ENCODE assay signal across 31 cellular contexts in genomic region chr17:1888741-1889140, GRCh38.
"Had no signal": no experiment of that assay in that cellular context is flagged by ENCODE, and none has a peak within 500 bp of the region (broad histone marks: within the 10 kb centered on the region; RNA-seq: fewer than 3 reads in every experiment).

No MANE protein-coding gene starts in this region.

- ATAC-seq: esophagus mucosa; gastrocnemius medialis; mucosa of descending colon; natural killer cell treated with Interleukin-12 subunit alpha and Interleukin-12 subunit beta and Interleukin-15 and Interleukin-18, amount 100 ng/mL, for 72 hours; sciatic nerve; stimulated activated naive CD8-positive, alpha-beta T cell treated with anti-CD3 and anti-CD28 coated beads, Interleukin-15, amount 100 ng/mL, for 72 hours had no signal

- H3K27me3 ChIP-seq: colonic mucosa, gastrocnemius medialis, hepatocyte, neural progenitor cell, suprapubic skin, transverse colon, vagina had no signal

- H3K4me3 ChIP-seq: colonic mucosa, gastrocnemius medialis, hepatocyte, mucosa of descending colon, neural progenitor cell, smooth muscle cell, suprapubic skin, transverse colon, vagina had no signal

- H3K4me1 ChIP-seq: colonic mucosa, gastrocnemius medialis, neural progenitor cell, suprapubic skin, transverse colon, vagina had no signal

- H3K27ac Mint-ChIP-seq: dendritic cell treated with granulocyte-macrophage colony-stimulating factor and Interleukin-4, amounts not matched to agents 40 ng/mL and 50 ng/mL, for 4 days; endodermal cell; mesothelial cell of epicardium; naive B cell; neural progenitor cell; stimulated activated naive CD8-positive, alpha-beta T cell treated with anti-CD3 and anti-CD28 coated beads, Interleukin-15, amount 100 ng/mL, for 72 hours had no signal

- H3K4me1 Mint-ChIP-seq: mesothelial cell of epicardium; naive B cell; neural progenitor cell; stimulated activated naive CD8-positive, alpha-beta T cell treated with anti-CD3 and anti-CD28 coated beads, Interleukin-15, amount 100 ng/mL, for 72 hours had no signal

- DNase-seq: colonic mucosa; effector CD8-positive, alpha-beta T cell; endodermal cell; foreskin fibroblast; gastrocnemius medialis; head of caudate nucleus; immature natural killer cell; islet precursor cell; kidney glomerular epithelial cell; mesenchymal stem cell; mucosa of descending colon; naive B cell; retina; stimulated activated CD4-positive, alpha-beta T cell treated with anti-CD3 and anti-CD28 coated beads, Interleukin-12 subunit alpha, Interleukin-12 subunit beta, amount 100 ng/mL, for 4 hours; stimulated activated CD4-positive, alpha-beta T cell treated with anti-CD3 and anti-CD28 coated beads, Interleukin-1b, Interleukin-23, amount 100 ng/mL, for 48 hours; stimulated activated CD4-positive, alpha-beta T cell treated with anti-CD3 and anti-CD28 coated beads, Interleukin-4, amount 100 ng/mL, for 1 hour; stimulated activated CD8-positive, alpha-beta memory T cell treated with anti-CD3 and anti-CD28 coated beads, Interleukin-4, amount 100 ng/mL, for 48 hours; stimulated activated naive CD4-positive, alpha-beta T cell; stimulated activated naive CD8-positive, alpha-beta T cell treated with anti-CD3 and anti-CD28 coated beads, Interleukin-15, amount 100 ng/mL, for 72 hours; transverse colon had no signal

- H3K27ac ChIP-seq: colonic mucosa, epithelial cell of prostate, gastrocnemius medialis, hepatocyte, neural progenitor cell, suprapubic skin, transverse colon, vagina had no signal

- H3K36me3 ChIP-seq: colonic mucosa had no signal

- H3K4me3 Mint-ChIP-seq: dendritic cell treated with granulocyte-macrophage colony-stimulating factor and Interleukin-4, amounts not matched to agents 40 ng/mL and 50 ng/mL, for 4 days; endodermal cell; immature natural killer cell; mesothelial cell of epicardium; naive B cell; natural killer cell treated with Interleukin-12 subunit alpha and Interleukin-12 subunit beta and Interleukin-15 and Interleukin-18, amount 100 ng/mL, for 72 hours; neural progenitor cell; stimulated activated naive CD8-positive, alpha-beta T cell treated with anti-CD3 and anti-CD28 coated beads, Interleukin-15, amount 100 ng/mL, for 72 hours had no signal

- H3K9me3 ChIP-seq: colonic mucosa, gastrocnemius medialis, mucosa of descending colon, suprapubic skin, transverse colon, vagina had no signal

- H3K27me3 Mint-ChIP-seq: dendritic cell treated with granulocyte-macrophage colony-stimulating factor and Interleukin-4, amounts not matched to agents 40 ng/mL and 50 ng/mL, for 4 days; naive B cell; natural killer cell treated with Interleukin-12 subunit alpha and Interleukin-12 subunit beta and Interleukin-15 and Interleukin-18, amount 100 ng/mL, for 72 hours; stimulated activated naive CD8-positive, alpha-beta T cell treated with anti-CD3 and anti-CD28 coated beads, Interleukin-15, amount 100 ng/mL, for 72 hours had no signal

- H3K9me3 Mint-ChIP-seq: dendritic cell treated with granulocyte-macrophage colony-stimulating factor and Interleukin-4, amounts not matched to agents 40 ng/mL and 50 ng/mL, for 4 days; immature natural killer cell; naive B cell; natural killer cell treated with Interleukin-12 subunit alpha and Interleukin-12 subunit beta and Interleukin-15 and Interleukin-18, amount 100 ng/mL, for 72 hours; stimulated activated naive CD8-positive, alpha-beta T cell treated with anti-CD3 and anti-CD28 coated beads, Interleukin-15, amount 100 ng/mL, for 72 hours had no signal
